ENCODE assay signal across 8 cellular contexts in genomic region chr4:931960-932712, GRCh38. TPM values are rescaled to one million over a fixed set of nuclear protein-coding genes. Genes with fewer than 3 reads are reported as not detected.
DNase-seq lines count a peak whose midpoint lies in the region; ATAC-seq and TF ChIP-seq lines count a peak whose summit lies in the region.

Gene GAK (minus strand): TSS chr4:932316. CDS start chr4:932187, 129 bp downstream.
A gene with protein sequence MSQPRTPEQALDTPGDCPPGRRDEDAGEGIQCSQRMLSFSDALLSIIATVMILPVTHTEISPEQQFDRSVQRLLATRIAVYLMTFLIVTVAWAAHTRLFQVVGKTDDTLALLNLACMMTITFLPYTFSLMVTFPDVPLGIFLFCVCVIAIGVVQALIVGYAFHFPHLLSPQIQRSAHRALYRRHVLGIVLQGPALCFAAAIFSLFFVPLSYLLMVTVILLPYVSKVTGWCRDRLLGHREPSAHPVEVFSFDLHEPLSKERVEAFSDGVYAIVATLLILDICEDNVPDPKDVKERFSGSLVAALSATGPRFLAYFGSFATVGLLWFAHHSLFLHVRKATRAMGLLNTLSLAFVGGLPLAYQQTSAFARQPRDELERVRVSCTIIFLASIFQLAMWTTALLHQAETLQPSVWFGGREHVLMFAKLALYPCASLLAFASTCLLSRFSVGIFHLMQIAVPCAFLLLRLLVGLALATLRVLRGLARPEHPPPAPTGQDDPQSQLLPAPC (plus strand): TSS chr4:932460. CDS start chr4:947740, 15,280 bp downstream.

- H3K9me3 ChIP-seq in hepatocyte (ENCODE audit: low read depth), result no peaks in the 10 kb centered on the region
- no peaks in the 10 kb centered on the region for H3K9me3 ChIP-seq in aorta (ENCODE audit: control insufficient read depth, low read length)

- H3K36me3 ChIP-seq in hepatocyte (replicated peaks; ENCODE audit: insufficient read depth, low read depth) (no peaks in the 10 kb centered on the region), aorta (ENCODE audit: control insufficient read depth in 1 of 2, insufficient read depth in 2 of 2, low read length in 1 of 2) (no peaks in the 10 kb centered on the region)

- intact Hi-C loops in aorta (cut with DNase I), result loop anchor here in 1 of 2 donors (5.0 kb wide), 2 partner anchors 40 to 55 kb away; partner anchors contain the start of genes DGKQ and IDUA

- peaks cover 34% of the 10 kb centered on the region for H4K20me1 ChIP-seq in hepatocyte (ENCODE audit: insufficient read depth, poor library complexity, severe bottlenecking)

- TF ChIP-seq CTCF in hepatocyte (IDR thresholded peaks at IDR 0.05; ENCODE audit: poor library complexity), result no peak

- H3K4me3 ChIP-seq in hepatocyte (peak within 1 kb of the TSS; percentile 71), aorta (ENCODE audit: low read length in 2 of 2) (peak within 1 kb of the TSS; percentile 57 to 82)

- H3K4me1 ChIP-seq in hepatocyte (ENCODE audit: insufficient read depth), result peaks cover 24% of the 10 kb centered on the region
- no peaks in the 10 kb centered on the region for H3K4me1 ChIP-seq in aorta (ENCODE audit: control insufficient read depth in 1 of 2, insufficient read depth in 2 of 2, low read length in 2 of 2)

- H3K9me2 ChIP-seq in hepatocyte (replicated peaks; ENCODE audit: insufficient read depth), result no peaks in the 10 kb centered on the region

- peak within 1 kb of the TSS; percentile 94 for H3K4me2 ChIP-seq in hepatocyte

- H3K27ac ChIP-seq in hepatocyte, result peak within 1 kb of the TSS; percentile 98
- H3K27ac ChIP-seq in aorta (ENCODE audit: low read depth in 1 of 2, low read length in 2 of 2), result peak within 1 kb of the TSS in 1 of 2 donors; percentile 43

- H2AFZ ChIP-seq in hepatocyte, result peak within 1 kb of the TSS; percentile 61

- peak; percentile 94 to 97 for DNase-seq in NCI-H2081 (lab: John Stamatoyannopoulos, UW)
- peak; percentile 95 for DNase-seq in T1000 (lab: John Stamatoyannopoulos, UW)
- DNase-seq in astrocyte of the hippocampus (ENCODE audit: low read depth, low spot score), result peak; percentile 99
- peak; percentile 99 for DNase-seq in hepatocyte (ENCODE audit: low spot score)
- peak; percentile 88 for DNase-seq in renal cortical epithelial cell (ENCODE audit: low read depth)
- peak; percentile 97 to 99 for DNase-seq in aorta

- 2% methylated on average over 77 of the region's 99 CpGs for WGBS in hepatocyte (ENCODE audit: low lambda C conversion rate, missing lambda C conversion rate)
- 0 to 1% methylated on average over 99 of the region's 99 CpGs for WGBS in aorta, 2 donors

- peaks cover 59% of the 10 kb centered on the region for H3K79me2 ChIP-seq in hepatocyte

- H3K27me3 ChIP-seq in hepatocyte (no peaks in the 10 kb centered on the region), aorta (ENCODE audit: control insufficient read depth in 1 of 2, insufficient read depth in 2 of 2, low read length in 1 of 2) (no peaks in the 10 kb centered on the region)

- ATAC-seq in GM18517 (IDR thresholded peaks at IDR 0.05; ENCODE audit: unreplicated experiment) (peak; percentile 71), HG03039 (IDR thresholded peaks at IDR 0.05; ENCODE audit: unreplicated experiment) (peak; percentile 86), aorta (ENCODE audit: low FRiP score) (peak; percentile 99)

RNA-seq across cellular contexts. Expression of gene GAK, which starts in this region (rescaled TPM):
- total RNA-seq in hepatocyte (56.3 and 87.1 TPM in 2 replicates), renal cortical epithelial cell (77.4 and 78.6 TPM in 2 replicates), aorta (10 to 100 TPM; 90.8 to 98.0 TPM)
- polyA plus RNA-seq in hepatocyte (84.9 and 88.4 TPM in 2 replicates), aorta (100 to 1,000 TPM in 1 of 2 donors, 10 to 100 TPM in 1; 52.0 to 300 TPM)

RNA-seq across cellular contexts. Expression of the second gene that starts in this region (rescaled TPM):
- 14.8 and 15.5 TPM in 2 replicates for total RNA-seq in hepatocyte
- 31.4 and 49.7 TPM in 2 replicates for polyA plus RNA-seq in hepatocyte
- 2.3 and 12.1 TPM in 2 replicates for total RNA-seq in renal cortical epithelial cell
- 10 to 100 TPM; 17.4 to 26.0 TPM for total RNA-seq in aorta
- 10 to 100 TPM; 35.2 to 81.3 TPM for polyA plus RNA-seq in aorta
